ENCODE assay signal across 13 cellular contexts in the genomic region with DNA sequence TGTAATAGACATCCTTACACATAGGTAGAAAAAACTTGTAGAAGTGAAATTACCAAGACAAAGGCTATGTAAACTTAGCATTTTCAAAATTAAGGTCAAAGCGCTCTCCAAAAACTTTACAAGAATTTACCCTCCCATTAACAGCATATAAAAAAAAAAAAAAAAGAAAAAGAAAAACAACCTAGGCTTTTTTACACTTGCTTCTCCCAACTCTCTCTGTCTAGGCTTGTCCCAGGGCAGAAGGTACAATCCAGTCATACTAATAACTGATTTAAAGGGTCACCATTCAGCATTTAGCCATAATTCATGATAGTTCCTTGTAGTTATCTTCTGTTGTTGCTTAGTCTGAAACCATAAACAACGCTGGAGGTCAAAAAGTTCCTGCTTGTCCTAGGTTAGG.
"Had no signal": no experiment of that assay in that cellular context is flagged by ENCODE, and none has a peak within 500 bp of the region (broad histone marks: within the 10 kb centered on the region; RNA-seq: fewer than 3 reads in every experiment).

No MANE protein-coding gene starts in this region.

- H3K27ac Mint-ChIP-seq: dendritic cell treated with granulocyte-macrophage colony-stimulating factor and Interleukin-4, amounts not matched to agents 40 ng/mL and 50 ng/mL, for 4 days; T-helper 2 cell treated with Interferon-gamma antibody and Interleukin-4, amounts not matched to agents 5 μg/mL and 100 μg/mL, for 36 hours had no signal

- H3K4me1 Mint-ChIP-seq: neural crest cell had no signal

- H3K27me3 Mint-ChIP-seq: brain; dendritic cell treated with granulocyte-macrophage colony-stimulating factor and Interleukin-4, amounts not matched to agents 40 ng/mL and 50 ng/mL, for 4 days had no signal

- H3K4me3 ChIP-seq: left lung, sigmoid colon, thyroid gland had no signal

- ATAC-seq: left lung had no signal

- H3K27ac ChIP-seq: left lung, sigmoid colon, thyroid gland had no signal

- H3K4me1 ChIP-seq: left lung had no signal

- H3K9me3 Mint-ChIP-seq: dendritic cell treated with granulocyte-macrophage colony-stimulating factor and Interleukin-4, amounts not matched to agents 40 ng/mL and 50 ng/mL, for 4 days; neural crest cell; T-helper 2 cell treated with Interferon-gamma antibody and Interleukin-4, amounts not matched to agents 5 μg/mL and 100 μg/mL, for 36 hours had no signal

- DNase-seq: activated CD4-positive, alpha-beta T cell treated with anti-CD3 and anti-CD28 coated beads, Interleukin-2, amount 50 U/mL, for 4 hours; activated CD4-positive, CD25-positive, alpha-beta regulatory T cell treated with anti-CD3 and anti-CD28 coated beads, Interleukin-2, amount 50 U/mL, for 72 hours; activated T-cell treated with anti-CD3 and anti-CD28 coated beads, Interleukin-2, amount 50 U/mL, for 48 hours; amygdala; erythroblast; left lung; sigmoid colon; stimulated activated CD4-positive, alpha-beta T cell treated with anti-CD3 and anti-CD28 coated beads, Interleukin-12 subunit alpha, Interleukin-12 subunit beta, amount 100 ng/mL, for 4 hours; thyroid gland had no signal

- H3K9me3 ChIP-seq: left lung, sigmoid colon, thyroid gland had no signal

- H3K36me3 ChIP-seq: left lung, sigmoid colon, thyroid gland had no signal

- H3K27me3 ChIP-seq: left lung, sigmoid colon, thyroid gland had no signal

- H3K4me3 Mint-ChIP-seq: brain; dendritic cell treated with granulocyte-macrophage colony-stimulating factor and Interleukin-4, amounts not matched to agents 40 ng/mL and 50 ng/mL, for 4 days; neural crest cell; T-helper 2 cell treated with Interferon-gamma antibody and Interleukin-4, amounts not matched to agents 5 μg/mL and 100 μg/mL, for 36 hours had no signal

- H3K36me3 Mint-ChIP-seq: brain had no signal
